ENCODE assay signal across 27 cellular contexts in the genomic region with DNA sequence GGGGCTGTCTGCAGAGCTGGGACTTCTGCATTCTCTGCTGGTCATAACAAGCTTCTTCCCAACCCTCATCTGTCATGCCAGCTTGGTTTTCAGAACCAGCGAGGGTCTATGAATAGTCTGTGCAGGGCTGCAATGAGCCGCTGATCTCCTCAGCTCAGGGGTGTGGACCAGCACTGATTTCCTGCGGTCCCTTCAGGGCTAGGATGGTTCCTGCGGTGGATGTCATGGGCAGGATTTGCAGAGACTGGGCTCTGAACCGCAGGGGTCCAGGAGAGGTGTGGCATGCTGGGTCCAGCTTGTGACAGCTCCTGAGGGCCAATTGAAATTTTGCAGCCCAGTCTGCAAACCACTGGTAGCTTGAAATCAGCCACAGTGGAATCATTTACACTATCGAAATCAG.
"Had no signal": no experiment of that assay in that cellular context is flagged by ENCODE, and none has a peak within 500 bp of the region (broad histone marks: within the 10 kb centered on the region; RNA-seq: fewer than 3 reads in every experiment).

No MANE protein-coding gene starts in this region.

- H2AFZ ChIP-seq: parathyroid adenoma had no signal

- H3K27me3 ChIP-seq: neutrophil, ovary, right lobe of liver, thyroid gland, tibial nerve, upper lobe of left lung, vagina had no signal

- H3K9me3 ChIP-seq: neutrophil, ovary, prostate gland, right lobe of liver, sigmoid colon, stomach, thoracic aorta, thyroid gland, tibial nerve, upper lobe of left lung, vagina had no signal

- H3K4me3 ChIP-seq: ovary, prostate gland, right lobe of liver, sigmoid colon, stomach, thoracic aorta, thyroid gland, tibial nerve, upper lobe of left lung, vagina had no signal

- DNase-seq: naive B cell; naive thymus-derived CD8-positive, alpha-beta T cell; nephron progenitor cell; nucleus accumbens; ovary; retina; right cardiac atrium; right lobe of liver; sigmoid colon; small intestine; stimulated activated CD4-positive, alpha-beta T cell treated with anti-CD3 and anti-CD28 coated beads, Interleukin-15, amount 100 ng/mL, for 24 hours; stimulated activated CD4-positive, alpha-beta T cell treated with anti-CD3 and anti-CD28 coated beads, Interleukin-2, amount 100 ng/mL, for 24 hours; stimulated activated CD4-positive, alpha-beta T cell treated with anti-CD3 and anti-CD28 coated beads, Interleukin-2, amount 100 ng/mL, for 48 hours; stimulated activated CD4-positive, alpha-beta T cell treated with anti-CD3 and anti-CD28 coated beads, Interleukin-4, amount 100 ng/mL, for 24 hours; stimulated activated naive B cell treated with anti-CD40 and anti-IgM and Interleukin-4, amounts not matched to agents 10 μg/mL and 1 μg/mL and 100 μg/mL, for 72 hours; stimulated activated naive CD4-positive, alpha-beta T cell treated with Interleukin-2 at 50 U/mL for 16 hours; stomach; thyroid gland; upper lobe of left lung had no signal

- H3K36me3 ChIP-seq: neutrophil, ovary, prostate gland, right lobe of liver, sigmoid colon, stomach, thoracic aorta, thyroid gland, tibial nerve, upper lobe of left lung, vagina had no signal

- ATAC-seq: naive thymus-derived CD8-positive, alpha-beta T cell; natural killer cell treated with Interleukin-12 subunit alpha and Interleukin-12 subunit beta and Interleukin-15 and Interleukin-18, amount 100 ng/mL, for 72 hours; right cardiac atrium; right lobe of liver; stimulated activated effector memory CD8-positive, alpha-beta T cell treated with anti-CD3 and anti-CD28 coated beads, Interleukin-12 subunit alpha, Interleukin-12 subunit beta, amount 100 ng/mL, for 72 hours; stimulated activated naive B cell treated with anti-CD40 and anti-IgM and Interleukin-4, amounts not matched to agents 10 μg/mL and 1 μg/mL and 100 μg/mL, for 72 hours had no signal

- H3K4me1 ChIP-seq: parathyroid adenoma, prostate gland, right lobe of liver, sigmoid colon, stomach, vagina had no signal

- H3K27ac ChIP-seq: neutrophil, ovary, parathyroid adenoma, prostate gland, right lobe of liver, sigmoid colon, stomach, thoracic aorta, thyroid gland, tibial nerve, upper lobe of left lung, vagina had no signal

- H3K9ac ChIP-seq: parathyroid adenoma had no signal
